In the genomic region with DNA sequence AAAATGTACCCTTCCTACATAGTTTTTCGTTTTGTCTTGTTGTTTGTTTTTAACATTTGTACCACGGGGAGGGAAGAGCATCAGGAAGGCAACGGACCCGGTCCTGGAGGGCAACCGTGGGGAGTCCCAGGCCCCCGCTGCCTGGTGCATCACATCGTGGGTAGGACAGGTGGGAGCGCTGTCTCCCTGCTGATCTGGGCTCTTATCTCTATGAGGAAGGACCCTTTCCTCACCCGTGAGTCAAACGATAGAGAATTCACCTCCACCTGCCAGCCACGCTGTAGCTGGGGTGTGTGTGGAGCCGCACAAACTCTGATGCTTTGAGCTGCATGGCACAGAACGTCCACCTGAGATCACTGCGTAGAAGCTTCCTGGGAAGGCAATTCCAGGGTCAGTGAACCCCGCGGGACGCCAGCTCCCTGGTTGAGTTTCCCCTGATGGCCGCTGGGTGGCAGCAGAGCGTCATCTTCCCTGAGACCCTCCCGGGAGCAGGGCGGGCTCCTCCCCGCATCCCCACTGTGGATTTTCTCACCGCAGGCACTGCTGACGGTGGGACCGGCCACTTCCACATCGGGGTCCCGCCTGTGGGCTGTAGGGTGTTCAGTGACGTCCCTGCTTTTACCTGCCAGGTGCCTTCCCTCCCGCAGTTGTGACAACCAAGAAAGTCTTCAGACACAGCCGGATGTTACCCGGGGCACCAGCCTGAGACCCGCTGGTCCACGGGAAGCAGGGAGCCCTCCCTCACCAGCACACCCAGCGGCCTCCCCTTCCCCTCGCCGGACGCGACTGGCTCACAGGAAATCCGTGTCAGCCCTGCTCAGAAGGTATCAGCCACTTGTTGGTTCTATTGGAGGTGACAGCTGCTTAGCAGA, we compare ENCODE assay signal across 8 cellular contexts. TPM values are rescaled to one million over a fixed set of nuclear protein-coding genes. Genes with fewer than 3 reads are reported as not detected.
DNase-seq lines count a peak whose midpoint lies in the region; ATAC-seq and TF ChIP-seq lines count a peak whose summit lies in the region.

No MANE protein-coding gene starts in this region.

- ATAC-seq in HG03196 (IDR thresholded peaks at IDR 0.05; ENCODE audit: unreplicated experiment) (peak; percentile 59), HG02938 (IDR thresholded peaks at IDR 0.05; ENCODE audit: unreplicated experiment) (no peak)

- H3K9me3 ChIP-seq in OCI-LY1 (ENCODE audit: low read length) = no peaks in the 10 kb centered on the region
- no peaks in the 10 kb centered on the region for H3K9me3 ChIP-seq in neutrophil
- no peaks in the 10 kb centered on the region for H3K9me3 ChIP-seq in suprapubic skin

- TF ChIP-seq CTCF in OCI-LY1 (IDR thresholded peaks at IDR 0.05; ENCODE audit: low read length) (peak; percentile 92), neutrophil (IDR thresholded peaks at IDR 0.05) (peak; percentile 77), suprapubic skin (IDR thresholded peaks at IDR 0.05) (peak; percentile 40 to 85)

- H3K36me3 ChIP-seq in OCI-LY1 (ENCODE audit: insufficient read depth, low read length) (no peaks in the 10 kb centered on the region), neutrophil (no peaks in the 10 kb centered on the region), suprapubic skin (no peaks in the 10 kb centered on the region)

- H3K27me3 ChIP-seq in OCI-LY1 (ENCODE audit: insufficient read depth, low read length) (no peaks in the 10 kb centered on the region), neutrophil (peaks cover 38% of the 10 kb centered on the region), suprapubic skin (peaks cover 16% of the 10 kb centered on the region)

- no peak for TF ChIP-seq POLR2A in suprapubic skin (IDR thresholded peaks at IDR 0.05)

- no peak overlapping the region for H3K27ac ChIP-seq in OCI-LY1 (ENCODE audit: low read depth, low read length, poor library complexity, severe bottlenecking)
- no peak overlapping the region for H3K27ac ChIP-seq in neutrophil
- H3K27ac ChIP-seq in suprapubic skin = no peak overlapping the region

- DNase-seq in DMS53 (lab: John Stamatoyannopoulos, UW) (peak; percentile 72), activated T-helper 1 cell treated with Interleukin-2 at 50 U/mL for 16 hours (ENCODE audit: low read depth) (peak; percentile 40), fibroblast of peridontal ligament (ENCODE audit: extremely low read depth) (peak; percentile 28), suprapubic skin (ENCODE audit: low spot score in 2 of 2) (no peak)

- peak overlapping the region; percentile 22 for H3K4me3 ChIP-seq in OCI-LY1 (ENCODE audit: low read depth, low read length, poor library complexity, severe bottlenecking)
- H3K4me3 ChIP-seq in neutrophil (ENCODE audit: low read depth in 1 of 2, low read length in 1 of 2) = no peak overlapping the region
- H3K4me3 ChIP-seq in suprapubic skin = no peak overlapping the region

- no peak for TF ChIP-seq EP300 in suprapubic skin (IDR thresholded peaks at IDR 0.05)

- H3K4me2 ChIP-seq in OCI-LY1 (ENCODE audit: low read length) = peak overlapping the region; percentile 39

- H3F3A ChIP-seq in OCI-LY1 (ENCODE audit: insufficient read depth, low read length) = no peaks in the 10 kb centered on the region

- 9% methylated on average over 15 of the region's 39 CpGs for WGBS in suprapubic skin

- no peak overlapping the region for H3K9ac ChIP-seq in OCI-LY1 (ENCODE audit: low read length)

- no peaks in the 10 kb centered on the region for H3K9me2 ChIP-seq in OCI-LY1 (ENCODE audit: low read depth, low read length)

- no peaks in the 10 kb centered on the region for H3K79me2 ChIP-seq in OCI-LY1 (ENCODE audit: insufficient read depth, low read length)

- H4K20me1 ChIP-seq in OCI-LY1 (ENCODE audit: insufficient read depth, low read length) = no peaks in the 10 kb centered on the region

- H3K4me1 ChIP-seq in OCI-LY1 (ENCODE audit: insufficient read depth, low read length, severe bottlenecking) = no peaks in the 10 kb centered on the region
- H3K4me1 ChIP-seq in neutrophil (ENCODE audit: control insufficient read depth in 1 of 2, insufficient read depth in 1 of 2, low read depth in 1 of 2, low read length in 1 of 2) = peaks cover 3 to 7% of the 10 kb centered on the region in 2 experiments
- peaks cover 7% of the 10 kb centered on the region for H3K4me1 ChIP-seq in suprapubic skin

- no peak overlapping the region for H2AFZ ChIP-seq in OCI-LY1 (ENCODE audit: low read length)

RNA-seq across cellular contexts. Expression of a gene that starts 54.7 kb away (rescaled TPM):
- total RNA-seq in suprapubic skin = 10 to 100 TPM in 3 of 4 donors, 1 to 10 TPM in 1; 9.6 to 16.3 (median 14.3) TPM

Comparison
In these comparisons a context has a peak if more than half of its experiments do, and no peak if none do; other contexts are left out.
1. DNase-seq: peak in DMS53 (single experiment), activated T-helper 1 cell treated with Interleukin-2 at 50 U/mL for 16 hours (single experiment) and fibroblast of peridontal ligament (single experiment); none in suprapubic skin (0 of 2).
2. Peak in every context shown above with its lines, with median percentiles within 50 percentile points of each other: CTCF ChIP-seq.